ENCODE assay signal across 8 cellular contexts in the genomic region with DNA sequence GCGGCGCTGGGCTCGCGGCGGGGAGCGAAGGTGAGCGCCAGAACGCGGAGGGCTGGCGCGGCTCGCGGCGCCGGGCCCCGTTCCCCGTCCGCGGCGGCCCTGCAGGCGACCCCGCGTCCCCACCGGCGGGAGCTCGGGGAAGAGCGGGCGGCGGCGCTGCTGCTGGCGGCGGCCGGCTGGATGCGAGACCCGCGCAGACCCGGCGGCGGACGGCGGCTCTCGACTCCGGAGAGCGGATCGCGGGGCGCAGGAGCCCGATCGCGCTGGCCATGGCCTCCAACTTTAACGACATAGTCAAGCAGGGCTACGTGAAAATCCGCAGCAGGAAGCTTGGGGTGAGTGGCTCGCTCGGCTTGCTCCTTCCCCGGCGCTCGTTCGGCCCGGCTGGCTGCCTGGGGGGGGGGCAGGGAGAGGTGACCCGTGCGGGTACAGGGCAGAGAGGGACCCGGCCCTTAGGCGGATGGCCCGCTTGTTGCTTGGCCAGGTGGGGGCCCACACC. TPM values are rescaled to one million over a fixed set of nuclear protein-coding genes. Genes with fewer than 3 reads are reported as not detected.
A peak's percentile ranks its signal among the peaks of the same experiment; 100 is the strongest.
DNase-seq lines count a peak whose midpoint lies in the region; ATAC-seq and TF ChIP-seq lines count a peak whose summit lies in the region.

No MANE protein-coding gene starts in this region.

- TF ChIP-seq POLR2A in GM18505 (IDR thresholded peaks at IDR 0.05; ENCODE audit: borderline replicate concordance, extremely low read depth, insufficient read depth, insufficient read length) = no peak

- H3K9ac ChIP-seq in GM23248 = peak overlapping the region; percentile 50

- intact Hi-C loops in posterior vena cava (cut with DNase I) = no loop called here

- H3K27ac ChIP-seq in GM23248 = no peak overlapping the region

- H3K27me3 ChIP-seq in GM23248 (replicated peaks; ENCODE audit: insufficient read depth) = no peaks in the 10 kb centered on the region; the same call in 1 of the 2 replicates

- H3K4me3 ChIP-seq in GM23248 = peak overlapping the region; percentile 82

- no peaks in the 10 kb centered on the region for H3K36me3 ChIP-seq in GM23248 (ENCODE audit: low read depth)

- ATAC-seq in SK-N-SH treated with all-trans-retinoic acid at 6 μM for 48 hours (peak; percentile 37), GM18505 (IDR thresholded peaks at IDR 0.05; ENCODE audit: unreplicated experiment) (no peak)

- peak overlapping the region; percentile 84 for H3K4me2 ChIP-seq in GM23248 (ENCODE audit: unreplicated experiment)

- no peaks in the 10 kb centered on the region for H3K9me3 ChIP-seq in GM23248 (ENCODE audit: low read depth)

- H2AFZ ChIP-seq in GM23248 = peak overlapping the region; percentile 96

- no peaks in the 10 kb centered on the region for H3K9me2 ChIP-seq in GM23248 (ENCODE audit: insufficient read depth)

- in situ Hi-C loops in GM23248 (cut with MboI) = no loop called here

- H3K79me2 ChIP-seq in GM23248 (ENCODE audit: insufficient read depth) = no peaks in the 10 kb centered on the region

- H3F3A ChIP-seq in GM23248 (ENCODE audit: insufficient read depth) = 0 out of 2 replicates have a peak, but pooled peaks cover 4% of the 10 kb centered on the region

- WGBS in GM23248 (ENCODE audit: low coverage in 1 of 2, low lambda C conversion rate in 2 of 2, missing lambda C conversion rate in 2 of 2), 2 experiments = 1 to 2% methylated on average over 16 to 32 of the region's 65 CpGs

- 0 out of 2 replicates have a peak, but pooled peaks cover 3% of the 10 kb centered on the region for H3K4me1 ChIP-seq in GM23248 (ENCODE audit: insufficient read depth)

- H4K20me1 ChIP-seq in GM23248 (ENCODE audit: insufficient read depth) = no peaks in the 10 kb centered on the region

- DNase-seq in GM23248 = peak; percentile 63
- DNase-seq in germinal center (ENCODE audit: low spot score) = peak; percentile 5
- peak; percentile 81 for DNase-seq in posterior vena cava (ENCODE audit: low spot score)
- no peak for DNase-seq in NCI-H1436 (lab: John Stamatoyannopoulos, UW)
- no peak for DNase-seq in CD1c-positive myeloid dendritic cell (ENCODE audit: extremely low spot score)
- no peak for DNase-seq in NCI-H2171 treated with DMSO at 0.1 percent for 48 hours (lab: John Stamatoyannopoulos, UW)

TF ChIP-seq in SK-N-SH treated with all-trans-retinoic acid at 6 μM for 48 hours, 23 proteins besides CTCF, POLR2A, EP300 and RAD21:
- TF ChIP-seq ZNF8 (CRISPR knock-in tag; IDR thresholded peaks at IDR 0.05) (no peak), OSR1 (CRISPR knock-in tag; IDR thresholded peaks at IDR 0.05) (no peak), TOX (CRISPR knock-in tag; IDR thresholded peaks at IDR 0.05; ENCODE audit: borderline replicate concordance) (no peak), ZC3H10 (CRISPR knock-in tag; IDR thresholded peaks at IDR 0.05) (no peak), SNAI2 (CRISPR knock-in tag; IDR thresholded peaks at IDR 0.05) (no peak), ESRRG (CRISPR knock-in tag; IDR thresholded peaks at IDR 0.05) (no peak), RARB (CRISPR knock-in tag; IDR thresholded peaks at IDR 0.05) (no peak), ZNF565 (CRISPR knock-in tag; conservative IDR thresholded peaks at IDR 0.05; ENCODE audit: low read depth) (no peak)
- TF ChIP-seq, protein P1, sequence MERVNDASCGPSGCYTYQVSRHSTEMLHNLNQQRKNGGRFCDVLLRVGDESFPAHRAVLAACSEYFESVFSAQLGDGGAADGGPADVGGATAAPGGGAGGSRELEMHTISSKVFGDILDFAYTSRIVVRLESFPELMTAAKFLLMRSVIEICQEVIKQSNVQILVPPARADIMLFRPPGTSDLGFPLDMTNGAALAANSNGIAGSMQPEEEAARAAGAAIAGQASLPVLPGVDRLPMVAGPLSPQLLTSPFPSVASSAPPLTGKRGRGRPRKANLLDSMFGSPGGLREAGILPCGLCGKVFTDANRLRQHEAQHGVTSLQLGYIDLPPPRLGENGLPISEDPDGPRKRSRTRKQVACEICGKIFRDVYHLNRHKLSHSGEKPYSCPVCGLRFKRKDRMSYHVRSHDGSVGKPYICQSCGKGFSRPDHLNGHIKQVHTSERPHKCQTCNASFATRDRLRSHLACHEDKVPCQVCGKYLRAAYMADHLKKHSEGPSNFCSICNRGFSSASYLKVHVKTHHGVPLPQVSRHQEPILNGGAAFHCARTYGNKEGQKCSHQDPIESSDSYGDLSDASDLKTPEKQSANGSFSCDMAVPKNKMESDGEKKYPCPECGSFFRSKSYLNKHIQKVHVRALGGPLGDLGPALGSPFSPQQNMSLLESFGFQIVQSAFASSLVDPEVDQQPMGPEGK (CRISPR knock-in tag; IDR thresholded peaks at IDR 0.05; ENCODE audit: borderline replicate concordance) = no peak

RNA-seq across cellular contexts. Expression of gene DOK6, which starts 0.3 kb away (rescaled TPM):
- 0.76 and 5.2 TPM in 2 replicates for total RNA-seq in GM23248 (2014; rRNA removed; shearing (Covaris generic))
- 1.1 and 1.5 TPM in 2 replicates for polyA plus RNA-seq in GM23248 (2016; fragmentation: Nextera tagmentation; extraction: Ambion mirVana)
- total RNA-seq in posterior vena cava = 1 to 10 TPM; 7.2 to 8.7 TPM

Comparison
In these comparisons a context has a peak if more than half of its experiments do, and no peak if none do; other contexts are left out.
1. DNase-seq: peak in GM23248 (single experiment), germinal center (single experiment) and posterior vena cava (single experiment); none in NCI-H1436 (single experiment), CD1c-positive myeloid dendritic cell (single experiment) and NCI-H2171 treated with DMSO at 0.1 percent for 48 hours (single experiment).